32 cellular contexts compared by ENCODE assay signal in genomic region chr15:98360031-98360430, GRCh38.
"Had no signal": no experiment of that assay in that cellular context is flagged by ENCODE, and none has a peak within 500 bp of the region (broad histone marks: within the 10 kb centered on the region; RNA-seq: fewer than 3 reads in every experiment).

No MANE protein-coding gene starts in this region.

- H3K27me3 ChIP-seq: neutrophil, ovary, spleen, suprapubic skin, testis, tibial artery, transverse colon, upper lobe of right lung had no signal

- H3K27me3 Mint-ChIP-seq: progenitor cell of endocrine pancreas; stimulated activated memory B cell treated with anti-CD40 and anti-IgM and Interleukin-4, amounts not matched to agents 10 μg/mL and 1 μg/mL and 100 μg/mL, for 72 hours; stimulated activated naive CD8-positive, alpha-beta T cell treated with anti-CD3 and anti-CD28 coated beads, Interleukin-15, amount 100 ng/mL, for 72 hours had no signal

- H3K4me3 ChIP-seq: ovary, psoas muscle, skin epidermis, smooth muscle cell, spleen, suprapubic skin, testis, tibial artery, transverse colon, upper lobe of right lung had no signal

- H3K4me3 Mint-ChIP-seq: naive thymus-derived CD4-positive, alpha-beta T cell; natural killer cell treated with Interleukin-12 subunit alpha and Interleukin-12 subunit beta and Interleukin-15 and Interleukin-18, amount 100 ng/mL, for 72 hours; nephron progenitor cell; neural crest cell; stimulated activated memory B cell treated with anti-CD40 and anti-IgM and Interleukin-4, amounts not matched to agents 10 μg/mL and 1 μg/mL and 100 μg/mL, for 72 hours; stimulated activated naive CD8-positive, alpha-beta T cell treated with anti-CD3 and anti-CD28 coated beads, Interleukin-15, amount 100 ng/mL, for 72 hours; type B pancreatic cell had no signal

- H3K27ac ChIP-seq: neutrophil, ovary, parathyroid adenoma, psoas muscle, skin epidermis, spleen, suprapubic skin, testis, tibial artery, transverse colon, upper lobe of right lung had no signal

- H3K36me3 Mint-ChIP-seq: natural killer cell treated with Interleukin-12 subunit alpha and Interleukin-12 subunit beta and Interleukin-15 and Interleukin-18, amount 100 ng/mL, for 72 hours; stimulated activated memory B cell treated with anti-CD40 and anti-IgM and Interleukin-4, amounts not matched to agents 10 μg/mL and 1 μg/mL and 100 μg/mL, for 72 hours; type B pancreatic cell had no signal

- H3K9me3 Mint-ChIP-seq: natural killer cell treated with Interleukin-12 subunit alpha and Interleukin-12 subunit beta and Interleukin-15 and Interleukin-18, amount 100 ng/mL, for 72 hours had no signal

- H3K27ac Mint-ChIP-seq: naive thymus-derived CD4-positive, alpha-beta T cell; natural killer cell treated with Interleukin-12 subunit alpha and Interleukin-12 subunit beta and Interleukin-15 and Interleukin-18, amount 100 ng/mL, for 72 hours; nephron progenitor cell; progenitor cell of endocrine pancreas; stimulated activated memory B cell treated with anti-CD40 and anti-IgM and Interleukin-4, amounts not matched to agents 10 μg/mL and 1 μg/mL and 100 μg/mL, for 72 hours; stimulated activated naive CD8-positive, alpha-beta T cell treated with anti-CD3 and anti-CD28 coated beads, Interleukin-15, amount 100 ng/mL, for 72 hours; type B pancreatic cell had no signal

- H3K4me1 Mint-ChIP-seq: naive thymus-derived CD4-positive, alpha-beta T cell; nephron progenitor cell; neural crest cell; stimulated activated memory B cell treated with anti-CD40 and anti-IgM and Interleukin-4, amounts not matched to agents 10 μg/mL and 1 μg/mL and 100 μg/mL, for 72 hours; stimulated activated naive CD8-positive, alpha-beta T cell treated with anti-CD3 and anti-CD28 coated beads, Interleukin-15, amount 100 ng/mL, for 72 hours had no signal

- H3K36me3 ChIP-seq: neutrophil, ovary, spleen, suprapubic skin, tibial artery, transverse colon, upper lobe of right lung had no signal

- ATAC-seq: naive thymus-derived CD4-positive, alpha-beta T cell; natural killer cell treated with Interleukin-12 subunit alpha and Interleukin-12 subunit beta and Interleukin-15 and Interleukin-18, amount 100 ng/mL, for 72 hours; psoas muscle; right cardiac atrium; sciatic nerve; stimulated activated memory B cell treated with anti-CD40 and anti-IgM and Interleukin-4, amounts not matched to agents 10 μg/mL and 1 μg/mL and 100 μg/mL, for 72 hours; stimulated activated naive CD8-positive, alpha-beta T cell treated with anti-CD3 and anti-CD28 coated beads, Interleukin-15, amount 100 ng/mL, for 72 hours; stimulated activated naive CD8-positive, alpha-beta T cell treated with anti-CD3 and anti-CD28 coated beads, Interleukin-15, Interleukin-2, amounts not matched to agents 100 U/mL and 50 U/mL, for 24 hours; upper lobe of right lung had no signal

- DNase-seq: naive thymus-derived CD4-positive, alpha-beta T cell; nephron progenitor cell; nucleus accumbens; ovary; posterior cingulate gyrus; psoas muscle; right cardiac atrium; spleen; stimulated activated CD4-positive, alpha-beta T cell treated with anti-CD3 and anti-CD28 coated beads, Interleukin-12 subunit alpha, Interleukin-12 subunit beta, amount 100 ng/mL, for 4 hours; stimulated activated CD4-positive, alpha-beta T cell treated with anti-CD3 and anti-CD28 coated beads, Interleukin-1b, Interleukin-23, amount 100 ng/mL, for 48 hours; stimulated activated CD4-positive, alpha-beta T cell treated with anti-CD3 and anti-CD28 coated beads, Interleukin-4, amount 100 ng/mL, for 1 hour; stimulated activated CD4-positive, alpha-beta T cell treated with anti-CD3 and anti-CD28 coated beads, Interleukin-4, amount 100 ng/mL, for 4 hours; stimulated activated CD8-positive, alpha-beta memory T cell treated with anti-CD3 and anti-CD28 coated beads, Interleukin-4, amount 100 ng/mL, for 48 hours; stimulated activated naive CD4-positive, alpha-beta T cell; stimulated activated naive CD8-positive, alpha-beta T cell treated with anti-CD3 and anti-CD28 coated beads, Interleukin-15, amount 100 ng/mL, for 72 hours; stimulated activated naive CD8-positive, alpha-beta T cell treated with anti-CD3 and anti-CD28 coated beads, Interleukin-15, Interleukin-2, amounts not matched to agents 100 U/mL and 50 U/mL, for 24 hours; substantia nigra; testis; tibial artery; transverse colon; upper lobe of right lung had no signal

- H3K9me3 ChIP-seq: neutrophil, ovary, psoas muscle, suprapubic skin, testis, tibial artery, transverse colon, upper lobe of right lung had no signal

- H3K4me1 ChIP-seq: parathyroid adenoma, psoas muscle, spleen, suprapubic skin, testis, tibial artery, transverse colon, upper lobe of right lung had no signal
